ENCODE assay signal across 8 cellular contexts in the genomic region with DNA sequence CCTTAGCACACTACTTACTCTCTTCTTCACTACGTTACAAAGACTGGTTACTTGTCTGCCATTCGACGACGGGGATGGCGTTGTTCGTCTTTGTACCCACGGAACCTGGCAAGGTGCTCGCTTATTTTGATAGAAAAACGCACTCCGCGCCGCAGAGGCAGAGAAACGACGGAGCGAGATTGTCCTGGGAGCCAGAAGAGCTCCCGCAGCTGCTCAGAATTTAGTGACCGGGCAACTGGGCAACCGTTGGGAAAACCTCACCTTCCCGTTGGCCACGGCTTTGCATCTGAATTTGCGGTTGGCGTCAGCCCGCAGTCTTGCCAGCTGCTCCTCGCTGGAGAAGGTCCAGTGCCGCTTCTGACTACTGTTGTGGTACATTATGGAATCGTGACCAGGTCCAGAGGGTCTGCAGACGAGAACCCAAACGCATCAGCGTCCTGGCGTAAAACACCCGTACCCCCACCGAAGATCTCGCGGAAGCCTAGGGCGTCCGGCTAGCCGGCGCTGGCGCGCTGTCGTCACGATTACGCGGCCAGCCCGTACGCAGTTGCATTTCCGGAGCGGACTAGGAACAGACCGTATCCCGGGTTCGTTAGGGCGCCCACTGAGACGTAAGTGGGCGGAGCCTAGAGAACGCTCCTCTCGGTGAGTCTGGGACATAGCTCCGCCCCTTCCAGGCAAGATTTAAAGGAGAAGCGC. TPM values are rescaled to one million over a fixed set of nuclear protein-coding genes. Genes with fewer than 3 reads are reported as not detected.
A peak's percentile ranks its signal among the peaks of the same experiment; 100 is the strongest.
DNase-seq lines count a peak whose midpoint lies in the region; TF ChIP-seq lines count a peak whose summit lies in the region.

A gene (minus strand): TSS at position 514 of the 699 bp plus-strand sequence. CDS start 136 bp downstream, at position 378.

- H3K27ac ChIP-seq in subcutaneous abdominal adipose tissue (ENCODE audit: low read depth, low read length) = peak within 1 kb of the TSS; percentile 93

- peaks cover 13% of the 10 kb centered on the region for H3K4me1 ChIP-seq in neuron (ENCODE audit: insufficient read depth, low read length)
- H3K4me1 ChIP-seq in subcutaneous abdominal adipose tissue (ENCODE audit: control insufficient read depth in 5 of 5, insufficient read depth in 5 of 5, low read length in 5 of 5) = peaks cover 0 to 26% (median 15%) of the 10 kb centered on the region in 5 donors

- DNase-seq in GM03348 (ENCODE audit: low spot score) (peak; percentile 96), HFF-Myc (ENCODE audit: extremely low read depth, low read depth) (peak; percentile 95), NAMALWA (ENCODE audit: low spot score) (peak; percentile 99), SK-N-DZ (ENCODE audit: low spot score) (peak; percentile 98), foreskin melanocyte (peak; percentile 96)
- peak; percentile 98 for DNase-seq in activated naive CD4-positive, alpha-beta T cell treated with anti-CD3 and anti-CD28 coated beads for 36 hours

- peaks cover 36% of the 10 kb centered on the region for H3K4me1 Mint-ChIP-seq in activated naive CD4-positive, alpha-beta T cell treated with anti-CD3 and anti-CD28 coated beads for 36 hours (ENCODE audit: low read depth)

- H3K9me3 Mint-ChIP-seq in activated naive CD4-positive, alpha-beta T cell treated with anti-CD3 and anti-CD28 coated beads for 36 hours = no peaks in the 10 kb centered on the region

- H3K27me3 Mint-ChIP-seq in activated naive CD4-positive, alpha-beta T cell treated with anti-CD3 and anti-CD28 coated beads for 36 hours (ENCODE audit: low read depth) = no peaks in the 10 kb centered on the region

- peak within 1 kb of the TSS; percentile 95 for H3K4me3 Mint-ChIP-seq in activated naive CD4-positive, alpha-beta T cell treated with anti-CD3 and anti-CD28 coated beads for 36 hours

- H2AFZ ChIP-seq in neuron (ENCODE audit: low read depth, low read length) = peak within 1 kb of the TSS; percentile 83

- peak within 1 kb of the TSS; percentile 95 for H3K27ac Mint-ChIP-seq in activated naive CD4-positive, alpha-beta T cell treated with anti-CD3 and anti-CD28 coated beads for 36 hours

- H3K27me3 ChIP-seq in neuron (ENCODE audit: insufficient read depth, low read length) (no peaks in the 10 kb centered on the region), subcutaneous abdominal adipose tissue (ENCODE audit: control insufficient read depth in 5 of 5, insufficient read depth in 4 of 5, low read length in 5 of 5) (no peaks in the 10 kb centered on the region)

- H3K9ac ChIP-seq in subcutaneous abdominal adipose tissue (ENCODE audit: low read length in 5 of 5) = peak within 1 kb of the TSS; percentile 94 to 100 (median 99)

- H3K4me3 ChIP-seq in HFF-Myc (replicated peaks; ENCODE audit: low read depth, low read length) (peak within 1 kb of the TSS; percentile 78), neuron (ENCODE audit: low read length) (peak within 1 kb of the TSS; percentile 79), subcutaneous abdominal adipose tissue (ENCODE audit: low read depth in 1 of 5, low read length in 5 of 5) (peak within 1 kb of the TSS; percentile 83 to 99 (median 95))

- TF ChIP-seq CTCF in HFF-Myc (IDR thresholded peaks at IDR 0.05; ENCODE audit: low read depth, low read length, missing control alignments) = no peak

- H3K9me3 ChIP-seq in neuron (ENCODE audit: low read length) (no peaks in the 10 kb centered on the region), subcutaneous abdominal adipose tissue (ENCODE audit: control insufficient read depth in 5 of 5, low read length in 5 of 5) (no peaks in the 10 kb centered on the region)

- peaks cover 29% of the 10 kb centered on the region for H3K36me3 Mint-ChIP-seq in activated naive CD4-positive, alpha-beta T cell treated with anti-CD3 and anti-CD28 coated beads for 36 hours (ENCODE audit: low read depth)

- intact Hi-C loops in activated naive CD4-positive, alpha-beta T cell treated with anti-CD3 and anti-CD28 coated beads for 36 hours (cut with micrococcal nuclease) = loop anchor here (1.0 to 10.0 kb wide), 10 partner anchors 72 to 1422 kb away; a partner anchor contains a TSS

- CTCF ChIA-PET in activated naive CD4-positive, alpha-beta T cell treated with anti-CD3 and anti-CD28 coated beads for 36 hours (lab: Charles Lee) = interaction anchor here (1.5 to 3.6 kb wide), 3 partner anchors 12 to 295 kb away, joined by 4 to 29 read pairs (median 6); no protein-coding TSS in a partner anchor

- H3K36me3 ChIP-seq in neuron (ENCODE audit: insufficient read depth, low read length) (peaks cover 27% of the 10 kb centered on the region), subcutaneous abdominal adipose tissue (ENCODE audit: control insufficient read depth in 5 of 5, insufficient read depth in 5 of 5, low read length in 5 of 5) (peaks cover 15 to 24% (median 22%) of the 10 kb centered on the region in 5 donors)

RNA-seq across cellular contexts. Expression of the gene that starts here (rescaled TPM):
- 67.9 and 104 TPM in 2 replicates for polyA plus RNA-seq in SK-N-DZ (2014; cell fraction: cytosol; rRNA removed)
- polyA plus RNA-seq in SK-N-DZ (2014; cell fraction: nucleus; rRNA removed) = 100 and 110 TPM in 2 replicates
- 10 to 100 TPM; 58.1 to 61.6 TPM for total RNA-seq in activated naive CD4-positive, alpha-beta T cell treated with anti-CD3 and anti-CD28 coated beads for 36 hours

Comparison
In these comparisons a context has a peak if more than half of its experiments do, and no peak if none do; other contexts are left out.
1. Peak in every context shown above with its lines: DNase-seq, H3K4me3 ChIP-seq and H3K27ac ChIP-seq.